22 cellular contexts compared by ENCODE assay signal in the genomic region with DNA sequence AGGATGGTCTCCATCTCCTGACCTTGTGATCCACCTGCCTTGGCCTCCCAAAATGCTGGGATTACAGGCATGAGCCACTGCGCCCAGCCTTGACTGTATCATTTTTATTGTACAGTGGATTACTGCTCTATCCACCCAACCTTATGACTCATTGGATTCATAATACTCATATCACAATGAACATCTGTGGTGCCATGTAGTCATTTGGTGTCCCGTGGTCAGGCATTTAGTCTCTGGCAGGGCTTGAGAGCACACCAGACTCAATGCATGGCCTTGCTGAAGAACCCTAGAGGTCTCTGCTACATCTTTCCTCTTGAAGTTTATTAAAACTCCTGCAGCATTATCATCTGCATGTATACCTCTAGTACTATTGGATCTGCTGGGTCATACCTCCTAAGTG.
DNase-seq lines count a peak whose midpoint lies in the region; ATAC-seq and TF ChIP-seq lines count a peak whose summit lies in the region.
"Had no signal": no experiment of that assay in that cellular context is flagged by ENCODE, and none has a peak within 500 bp of the region (broad histone marks: within the 10 kb centered on the region; RNA-seq: fewer than 3 reads in every experiment).

No MANE protein-coding gene starts in this region.

- no peak overlapping the region for H3K27ac Mint-ChIP-seq in activated naive CD4-positive, alpha-beta T cell treated with anti-CD3 and anti-CD28 coated beads, Interleukin-2, amount 50 U/mL, for 72 hours
- no peak overlapping the region for H3K27ac Mint-ChIP-seq in stimulated activated naive CD8-positive, alpha-beta T cell treated with anti-CD3 and anti-CD28 coated beads, Interleukin-15, amount 100 ng/mL, for 72 hours
- H3K27ac Mint-ChIP-seq in CD8-positive, alpha-beta memory T cell, result no peak overlapping the region
- H3K27ac Mint-ChIP-seq: activated CD4-positive, alpha-beta T cell treated with anti-CD3 and anti-CD28 coated beads, Interleukin-2, amount 10 ng/mL, durations not matched to agents 24 days and 14 days; T-helper 2 cell treated with Interferon-gamma antibody and Interleukin-4, amounts not matched to agents 5 μg/mL and 100 μg/mL, for 36 hours had no signal

- no peaks in the 10 kb centered on the region for H3K4me1 ChIP-seq in heart left ventricle
- H3K4me1 ChIP-seq in CD8-positive, alpha-beta memory T cell (ENCODE audit: insufficient read depth, low read length), result no peaks in the 10 kb centered on the region
- H3K4me1 ChIP-seq: psoas muscle, tibial nerve had no signal

- H3K27me3 ChIP-seq in heart left ventricle, result peaks cover 0 to 3% (median 0%) of the 10 kb centered on the region in 9 donors
- peaks cover 7% of the 10 kb centered on the region for H3K27me3 ChIP-seq in CD8-positive, alpha-beta memory T cell (ENCODE audit: insufficient read depth, low read length, poor library complexity, severe bottlenecking)
- H3K27me3 ChIP-seq: tibial nerve had no signal

- 94 to 97% (median 96%) methylated on average over 2 of the region's 2 CpGs for WGBS in heart left ventricle, 4 donors

- no peak overlapping the region for H3K27ac ChIP-seq in heart left ventricle
- H3K27ac ChIP-seq in CD8-positive, alpha-beta memory T cell (ENCODE audit: low read depth, low read length), result no peak overlapping the region
- H3K27ac ChIP-seq: psoas muscle, tibial nerve had no signal

- POLR2A ChIA-PET in CD8-positive, alpha-beta memory T cell (lab: Charles Lee), result no interaction called here

- H3K4me3 Mint-ChIP-seq in stimulated activated naive CD8-positive, alpha-beta T cell treated with anti-CD3 and anti-CD28 coated beads, Interleukin-15, amount 100 ng/mL, for 72 hours, result no peak overlapping the region
- no peak overlapping the region for H3K4me3 Mint-ChIP-seq in CD8-positive, alpha-beta memory T cell
- H3K4me3 Mint-ChIP-seq: activated CD4-positive, alpha-beta T cell treated with anti-CD3 and anti-CD28 coated beads, Interleukin-2, amount 10 ng/mL, durations not matched to agents 24 days and 14 days; T-helper 2 cell treated with Interferon-gamma antibody and Interleukin-4, amounts not matched to agents 5 μg/mL and 100 μg/mL, for 36 hours had no signal

- H3K27me3 Mint-ChIP-seq in stimulated activated naive CD8-positive, alpha-beta T cell treated with anti-CD3 and anti-CD28 coated beads, Interleukin-15, amount 100 ng/mL, for 72 hours, result peaks cover 8% of the 10 kb centered on the region
- H3K27me3 Mint-ChIP-seq in CD8-positive, alpha-beta memory T cell, result peaks cover 4 to 18% of the 10 kb centered on the region in 2 donors

- TF ChIP-seq POLR2A in heart left ventricle (IDR thresholded peaks at IDR 0.05), result no peak

- peak in 1 of 2 donors; percentile 4 for DNase-seq in activated naive CD4-positive, alpha-beta T cell treated with anti-CD3 and anti-CD28 coated beads, Interleukin-2, amount 50 U/mL, for 72 hours (ENCODE audit: low spot score in 2 of 2)
- DNase-seq in activated naive CD4-positive, alpha-beta T cell (lab: John Stamatoyannopoulos, UW), result no peak
- peak; percentile 43 for DNase-seq in OCI-M1 (lab: John Stamatoyannopoulos, UW)
- DNase-seq in stimulated activated naive CD8-positive, alpha-beta T cell treated with anti-CD3 and anti-CD28 coated beads, Interleukin-15, amount 100 ng/mL, for 72 hours, result no peak
- no peak for DNase-seq in heart left ventricle
- DNase-seq in CD8-positive, alpha-beta memory T cell, result no peak
- DNase-seq: ACHN; activated CD4-positive, alpha-beta T cell treated with anti-CD3 and anti-CD28 coated beads, Interleukin-2, amount 10 ng/mL, durations not matched to agents 24 days and 14 days; activated effector memory CD4-positive, alpha-beta T cell treated with Interleukin-2 at 50 U/mL for 16 hours; DMS153; foreskin melanocyte; mesenchymal stem cell; NCI-H1092 treated with DMSO at 0.1 percent for 48 hours; NCI-H187 treated with DMSO at 0.1 percent for 48 hours; NCI-H526; NK-92 treated with Interleukin-12 subunit alpha and Interleukin-12 subunit beta, amount 100 ng/mL, for 24 hours; psoas muscle; SHP77 treated with DMSO at 0.1 percent for 48 hours had no signal

- H3K4me1 Mint-ChIP-seq in stimulated activated naive CD8-positive, alpha-beta T cell treated with anti-CD3 and anti-CD28 coated beads, Interleukin-15, amount 100 ng/mL, for 72 hours, result no peaks in the 10 kb centered on the region
- H3K4me1 Mint-ChIP-seq in CD8-positive, alpha-beta memory T cell, result no peaks in the 10 kb centered on the region
- H3K4me1 Mint-ChIP-seq: activated CD4-positive, alpha-beta T cell treated with anti-CD3 and anti-CD28 coated beads, Interleukin-2, amount 10 ng/mL, durations not matched to agents 24 days and 14 days had no signal

- peak; percentile 67 to 98 for ATAC-seq in activated naive CD4-positive, alpha-beta T cell treated with anti-CD3 and anti-CD28 coated beads, Interleukin-2, amount 50 U/mL, for 72 hours
- ATAC-seq in esophagus mucosa, result peak; percentile 87
- ATAC-seq in stimulated activated naive CD8-positive, alpha-beta T cell treated with anti-CD3 and anti-CD28 coated beads, Interleukin-15, amount 100 ng/mL, for 72 hours, result peak; percentile 55
- ATAC-seq in heart left ventricle, result no peak
- ATAC-seq: Panc1, psoas muscle had no signal

- TF ChIP-seq CTCF in heart left ventricle (IDR thresholded peaks at IDR 0.05), result no peak

- H3K9me3 ChIP-seq in heart left ventricle, result no peaks in the 10 kb centered on the region
- no peaks in the 10 kb centered on the region for H3K9me3 ChIP-seq in CD8-positive, alpha-beta memory T cell (ENCODE audit: low read length)
- H3K9me3 ChIP-seq: psoas muscle, tibial nerve had no signal

- no peaks in the 10 kb centered on the region for H3K36me3 Mint-ChIP-seq in activated naive CD4-positive, alpha-beta T cell treated with anti-CD3 and anti-CD28 coated beads, Interleukin-2, amount 50 U/mL, for 72 hours
- H3K36me3 Mint-ChIP-seq in CD8-positive, alpha-beta memory T cell, result no peaks in the 10 kb centered on the region

- intact Hi-C loops in heart left ventricle (cut with DNase I), result no loop called here

- H3K4me3 ChIP-seq in heart left ventricle, result no peak overlapping the region
- H3K4me3 ChIP-seq in CD8-positive, alpha-beta memory T cell (ENCODE audit: low read length), result no peak overlapping the region
- H3K4me3 ChIP-seq: psoas muscle, tibial nerve had no signal

- CTCF ChIA-PET in CD8-positive, alpha-beta memory T cell (lab: Charles Lee), result no interaction called here

- H3K9me3 Mint-ChIP-seq in activated naive CD4-positive, alpha-beta T cell treated with anti-CD3 and anti-CD28 coated beads, Interleukin-2, amount 50 U/mL, for 72 hours, result no peaks in the 10 kb centered on the region
- no peaks in the 10 kb centered on the region for H3K9me3 Mint-ChIP-seq in stimulated activated naive CD8-positive, alpha-beta T cell treated with anti-CD3 and anti-CD28 coated beads, Interleukin-15, amount 100 ng/mL, for 72 hours
- H3K9me3 Mint-ChIP-seq in CD8-positive, alpha-beta memory T cell, result no peaks in the 10 kb centered on the region
- H3K9me3 Mint-ChIP-seq: activated CD4-positive, alpha-beta T cell treated with anti-CD3 and anti-CD28 coated beads, Interleukin-2, amount 10 ng/mL, durations not matched to agents 24 days and 14 days; T-helper 2 cell treated with Interferon-gamma antibody and Interleukin-4, amounts not matched to agents 5 μg/mL and 100 μg/mL, for 36 hours had no signal

- no peaks in the 10 kb centered on the region for H3K36me3 ChIP-seq in heart left ventricle
- no peaks in the 10 kb centered on the region for H3K36me3 ChIP-seq in CD8-positive, alpha-beta memory T cell (ENCODE audit: insufficient read depth, low read length)
- H3K36me3 ChIP-seq: tibial nerve had no signal

Comparison
In these comparisons a context has a peak if more than half of its experiments do, and no peak if none do; other contexts are left out.
1. ATAC-seq: peak in activated naive CD4-positive, alpha-beta T cell treated with anti-CD3 and anti-CD28 coated beads, Interleukin-2, amount 50 U/mL, for 72 hours (2 of 2), esophagus mucosa (single experiment) and stimulated activated naive CD8-positive, alpha-beta T cell treated with anti-CD3 and anti-CD28 coated beads, Interleukin-15, amount 100 ng/mL, for 72 hours (single experiment); none in heart left ventricle (0 of 4).